Comparison of ENCODE assay signal across 8 cellular contexts in the genomic region with DNA sequence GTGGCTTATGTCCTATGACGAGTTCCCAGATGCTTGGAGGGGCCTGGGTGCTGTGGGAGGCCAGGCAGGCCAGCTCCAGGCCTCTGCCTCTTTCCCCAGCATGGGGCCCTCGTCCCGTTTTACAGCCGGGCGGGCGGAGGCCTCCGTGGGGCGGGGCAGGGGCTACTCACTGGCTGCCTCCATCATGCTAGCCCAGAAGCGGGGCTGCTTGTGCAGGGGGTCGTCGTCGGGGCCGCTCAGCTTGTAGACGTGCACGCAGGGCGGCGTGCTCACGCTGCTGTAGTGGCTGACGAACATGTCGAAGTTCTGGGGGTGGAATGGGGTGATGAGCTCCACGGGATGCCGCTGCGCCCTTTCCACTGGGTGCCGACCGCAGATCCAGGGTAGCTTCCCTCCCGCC.
"Had no signal": no experiment of that assay in that cellular context is flagged by ENCODE, and none has a peak within 500 bp of the region (broad histone marks: within the 10 kb centered on the region; RNA-seq: fewer than 3 reads in every experiment).

No MANE protein-coding gene starts in this region.

- H3K9me3 ChIP-seq: HAP-1 had no signal

- DNase-seq: GM23248, GOT3, H7, KBM-7 had no signal

- H3K4me1 ChIP-seq: HAP-1 had no signal

- H2AFZ ChIP-seq: GM23248 had no signal

- H3K9ac ChIP-seq: GM23248 had no signal

- ATAC-seq: HCT116, HepG2 had no signal

- H3K4me3 ChIP-seq: GM23248, HAP-1 had no signal

- H3K27ac ChIP-seq: GM23248, HL-60 had no signal
